In genomic region chr9:52678-53077, GRCh38 we compare ENCODE assay signal across 8 cellular contexts. TPM values are rescaled to one million over a fixed set of nuclear protein-coding genes. Genes with fewer than 3 reads are reported as not detected.
DNase-seq lines count a peak whose midpoint lies in the region; ATAC-seq and TF ChIP-seq lines count a peak whose summit lies in the region.
"Not testable (repeated sequence)": the region's sequence is repeated elsewhere in the genome, so short reads cannot be mapped to it uniquely, and the experiment has no call there.

No MANE protein-coding gene starts in this region.

- not testable (repeated sequence) for TF ChIP-seq CTCF in AG09309 (IDR thresholded peaks at IDR 0.05; ENCODE audit: control insufficient read depth, insufficient read depth, low read depth, low read length, missing control alignments); fibroblast of the aortic adventitia (IDR thresholded peaks at IDR 0.05; ENCODE audit: insufficient read depth, low read length)

- not testable (repeated sequence) for H3K9ac ChIP-seq in GM23248

- DNase-seq in AG09309 (ENCODE audit: low read depth): peak; percentile 3
- peak; percentile 62 for DNase-seq in GM23248
- DNase-seq in NCI-H526 (lab: John Stamatoyannopoulos, UW): peak; percentile 60 to 62
- DNase-seq in fibroblast of the aortic adventitia (ENCODE audit: low read depth): peak; percentile 25

- peak; percentile 92 for ATAC-seq in GM18517 (IDR thresholded peaks at IDR 0.05; ENCODE audit: unreplicated experiment)
- ATAC-seq in GM19452 (IDR thresholded peaks at IDR 0.05; ENCODE audit: unreplicated experiment): peak; percentile 85
- ATAC-seq in HG02938 (IDR thresholded peaks at IDR 0.05; ENCODE audit: unreplicated experiment): peak; percentile 89
- ATAC-seq in HG03342 (IDR thresholded peaks at IDR 0.05; ENCODE audit: unreplicated experiment): peak; percentile 73

- H3K4me1 ChIP-seq in GM23248 (ENCODE audit: insufficient read depth): not testable (repeated sequence)

- not testable (repeated sequence) for H3K27ac ChIP-seq in GM23248

- not testable (repeated sequence) for H2AFZ ChIP-seq in GM23248

- not testable (repeated sequence) for H3K9me3 ChIP-seq in GM23248 (ENCODE audit: low read depth)

- H3K4me3 ChIP-seq in AG09309 (ENCODE audit: control insufficient read depth, low read depth, low read length); GM23248; fibroblast of the aortic adventitia (ENCODE audit: low read depth, low read length): not testable (repeated sequence)

- not testable (repeated sequence) for H3K9me2 ChIP-seq in GM23248 (ENCODE audit: insufficient read depth)

- H3K4me2 ChIP-seq in GM23248 (ENCODE audit: unreplicated experiment): not testable (repeated sequence)

- H3K79me2 ChIP-seq in GM23248 (ENCODE audit: insufficient read depth): not testable (repeated sequence)

- H3F3A ChIP-seq in GM23248 (ENCODE audit: insufficient read depth): not testable (repeated sequence)

- not testable (repeated sequence) for H4K20me1 ChIP-seq in GM23248 (ENCODE audit: insufficient read depth)

- H3K36me3 ChIP-seq in GM23248 (ENCODE audit: low read depth): not testable (repeated sequence)

- in situ Hi-C loops in GM23248 (cut with MboI): not testable (repeated sequence)

- not testable (repeated sequence) for H3K27me3 ChIP-seq in GM23248 (replicated peaks; ENCODE audit: insufficient read depth)

- 0 to 3% methylated on average over 2 of the region's 2 CpGs for WGBS in GM23248 (ENCODE audit: low coverage in 1 of 2, low lambda C conversion rate in 2 of 2, missing lambda C conversion rate in 2 of 2), 2 experiments

RNA-seq across cellular contexts. Expression of gene WASHC1, which starts 23.4 kb away (rescaled TPM):
- total RNA-seq in GM23248 (2014; rRNA removed; shearing (Covaris generic)): 3.1 and 6.2 TPM in 2 replicates
- 7.7 and 9.0 TPM in 2 replicates for polyA plus RNA-seq in GM23248 (2016; fragmentation: Nextera tagmentation; extraction: Ambion mirVana)
- 2.2 and 5.2 TPM in 2 replicates for total RNA-seq in fibroblast of the aortic adventitia (ENCODE audit: low replicate concordance)

Comparison
In these comparisons a context has a peak if more than half of its experiments do, and no peak if none do; other contexts are left out.
1. DNase-seq: peak in every context shown above with its lines; median percentile 62 in GM23248; 61 in NCI-H526; 25 in fibroblast of the aortic adventitia; 3 in AG09309.